In the genomic region with DNA sequence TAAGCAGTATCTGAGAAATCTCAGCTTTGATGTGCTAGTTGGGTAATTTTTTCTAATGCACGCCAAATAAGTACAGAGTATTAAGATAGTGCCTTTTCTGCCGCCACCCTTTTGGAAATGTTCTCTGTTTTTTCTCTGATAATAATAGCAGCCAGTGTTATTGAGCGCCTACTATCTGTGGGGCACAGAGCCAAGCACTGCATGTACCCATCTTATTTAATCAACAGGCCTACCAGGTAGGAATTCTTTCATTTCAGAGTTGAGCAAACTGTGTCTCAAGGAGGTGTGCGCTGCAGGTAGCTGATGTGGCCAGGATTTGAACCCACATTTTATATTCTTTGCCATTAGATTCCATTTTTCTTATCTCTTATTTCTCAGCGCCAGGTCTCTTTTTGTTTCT, we compare ENCODE assay signal across 8 cellular contexts. TPM values are rescaled to one million over a fixed set of nuclear protein-coding genes. Genes with fewer than 3 reads are reported as not detected.
DNase-seq lines count a peak whose midpoint lies in the region; ATAC-seq, FAIRE-seq and TF ChIP-seq lines count a peak whose summit lies in the region.

No MANE protein-coding gene starts in this region.

- intact Hi-C loops in lower lobe of right lung (cut with DNase I) = no loop called here

- WGBS in A549 (ENCODE audit: missing lambda C conversion rate) = 84% methylated on average over 5 of the region's 5 CpGs
- 94% methylated on average over 5 of the region's 5 CpGs for WGBS in HUES64

- H3K9me3 Mint-ChIP-seq in brain = no peaks in the 10 kb centered on the region

- no peak for FAIRE-seq in A549 (lab: Jason Lieb, UNC)

- H3K27ac Mint-ChIP-seq in brain = peak overlapping the region; percentile 62 to 98 (median 86)

- H3K4me1 ChIP-seq in A549 = peaks cover 40% of the 10 kb centered on the region
- H3K4me1 ChIP-seq in HUES64 (ENCODE audit: insufficient read depth, low read length) = peaks cover 14% of the 10 kb centered on the region
- H3K4me1 ChIP-seq in lower lobe of right lung = peaks cover 42% of the 10 kb centered on the region

- peaks cover 5% of the 10 kb centered on the region for H3K27me3 Mint-ChIP-seq in brain

- H3K27me3 ChIP-seq in HUES64 (ENCODE audit: insufficient read depth, low read length) (no peaks in the 10 kb centered on the region), lower lobe of right lung (ENCODE audit: low read depth) (no peaks in the 10 kb centered on the region)

- CTCF ChIA-PET in A549 (lab: Yijun Ruan, JAX) = interaction anchor here (1.3 kb wide), 1 partner anchor 657 kb away, joined by 3 read pairs; no protein-coding TSS in a partner anchor

- TF ChIP-seq CTCF in A549 (IDR thresholded peaks at IDR 0.05) = no peak
- no peak for TF ChIP-seq CTCF in brain (conservative IDR thresholded peaks at IDR 0.05)
- TF ChIP-seq CTCF in lower lobe of right lung (IDR thresholded peaks at IDR 0.05) = no peak

- H3K36me3 Mint-ChIP-seq in brain = peaks cover 44% of the 10 kb centered on the region

- peak overlapping the region; percentile 96 to 100 (median 99) for H3K4me3 Mint-ChIP-seq in brain

- peak overlapping the region; percentile 97 for H3K4me2 ChIP-seq in A549

- H3K27ac ChIP-seq in A549 (no peak overlapping the region), HUES64 (ENCODE audit: low read depth, low read length) (no peak overlapping the region), lower lobe of right lung (peak overlapping the region; percentile 90)

- H3K4me1 Mint-ChIP-seq in brain = peaks cover 49% of the 10 kb centered on the region

- H3K9ac ChIP-seq in HUES64 (ENCODE audit: low read depth, low read length) = peak overlapping the region; percentile 11; the same call in 1 of the 2 replicates

- no peak for DNase-seq in A549 (ENCODE audit: low read depth in 1 of 2, low spot score in 1 of 2)
- DNase-seq in lower lobe of right lung = no peak
- no peak for DNase-seq in NCI-H1436 (lab: John Stamatoyannopoulos, UW)

- no peak for TF ChIP-seq POLR2A in A549 (IDR thresholded peaks at IDR 0.05; ENCODE audit: low read length)

- no peak for TF ChIP-seq EP300 in A549 (IDR thresholded peaks at IDR 0.05)

- H3K9me3 ChIP-seq in A549 (no peaks in the 10 kb centered on the region), HUES64 (ENCODE audit: insufficient read depth, low read depth, low read length) (no peaks in the 10 kb centered on the region), lower lobe of right lung (no peaks in the 10 kb centered on the region)

- TF ChIP-seq RAD21 in A549 (conservative IDR thresholded peaks at IDR 0.05 in 1 of 2, IDR thresholded peaks at IDR 0.05 in 1 of 2) = no peak

- H3K36me3 ChIP-seq in HUES64 (ENCODE audit: insufficient read depth, low read length) = peaks cover 43% of the 10 kb centered on the region
- peaks cover 60% of the 10 kb centered on the region for H3K36me3 ChIP-seq in lower lobe of right lung

- no peak for ATAC-seq in A549
- no peak for ATAC-seq in lower lobe of right lung
- ATAC-seq in HG03025 (IDR thresholded peaks at IDR 0.05; ENCODE audit: low FRiP score, unreplicated experiment) = no peak
- no peak for ATAC-seq in HG03175 (IDR thresholded peaks at IDR 0.05; ENCODE audit: unreplicated experiment)
- ATAC-seq in HG02884 (IDR thresholded peaks at IDR 0.05; ENCODE audit: unreplicated experiment) = no peak

- POLR2A ChIA-PET in A549 (lab: Yijun Ruan, JAX) = interaction anchor here (1.0 kb wide), 1 partner anchor 22 kb away, joined by 3 read pairs; no protein-coding TSS in a partner anchor

- H3K4me3 ChIP-seq in A549 = peak overlapping the region; percentile 93
- H3K4me3 ChIP-seq in HUES64 (ENCODE audit: low read length) = peak overlapping the region; percentile 98
- peak overlapping the region; percentile 85 for H3K4me3 ChIP-seq in lower lobe of right lung

TF ChIP-seq in A549, 52 proteins besides CTCF, POLR2A, EP300 and RAD21:
- TF ChIP-seq NFE2L2 (conservative IDR thresholded peaks at IDR 0.05; ENCODE audit: low read length) = no peak
- no peak for TF ChIP-seq RCOR1 (IDR thresholded peaks at IDR 0.05; ENCODE audit: low read depth, low read length)
- TF ChIP-seq JUNB (IDR thresholded peaks at IDR 0.05) = no peak
- no peak for TF ChIP-seq MYC (IDR thresholded peaks at IDR 0.05; ENCODE audit: borderline replicate concordance, low read length)
- TF ChIP-seq EHMT2 (IDR thresholded peaks at IDR 0.05; ENCODE audit: low read depth) = no peak
- no peak for TF ChIP-seq NR3C1 (IDR thresholded peaks at IDR 0.05)
- no peak for TF ChIP-seq ZSCAN20 (CRISPR knock-in tag; IDR thresholded peaks at IDR 0.05)
- no peak for TF ChIP-seq TP53 (CRISPR knock-in tag; IDR thresholded peaks at IDR 0.05)
TF ChIP-seq in A549: peak in this region for 0.

RNA-seq across cellular contexts. Expression of a gene that starts 1.4 kb away (rescaled TPM):
- polyA plus RNA-seq in A549 (2011; rRNA removed) = 28.0 and 43.7 TPM in 2 replicates
- polyA plus RNA-seq in A549 (2012; cell fraction: cytosol; rRNA removed) = 149 and 176 TPM in 2 replicates
- 110 and 159 TPM in 2 replicates for polyA plus RNA-seq in A549 (2012; cell fraction: nucleus; rRNA removed)
- polyA plus RNA-seq in A549 (2017; fragmentation: RNase III; extraction: RNeasy Plus Mini Kit Qiagen cat#74134 plus additional on column Dnase treatment) = 129 to 139 TPM (median 139 TPM) in 3 replicates
- polyA minus RNA-seq in A549 (2011; rRNA and poly(A)+ RNA removed) = 41.9 and 52.9 TPM in 2 replicates
- polyA plus RNA-seq in HUES64 (2013, experiment 1 of 2) = 83.3 TPM
- polyA plus RNA-seq in HUES64 (2013, experiment 2 of 2) = 87.1 TPM
- 174 TPM for polyA plus RNA-seq in brain (ENCODE audit: insufficient read depth, low read depth, low replicate concordance)
- 105 TPM for total RNA-seq in lower lobe of right lung

RNA-seq across cellular contexts. Expression of a gene that starts 21.5 kb away (rescaled TPM):
- polyA plus RNA-seq in A549 (2011; rRNA removed) = 147 and 157 TPM in 2 replicates
- 498 and 577 TPM in 2 replicates for polyA plus RNA-seq in A549 (2012; cell fraction: cytosol; rRNA removed)
- 800 and 847 TPM in 2 replicates for polyA plus RNA-seq in A549 (2012; cell fraction: nucleus; rRNA removed)
- polyA plus RNA-seq in A549 (2017; fragmentation: RNase III; extraction: RNeasy Plus Mini Kit Qiagen cat#74134 plus additional on column Dnase treatment) = 280 to 302 TPM (median 293 TPM) in 3 replicates
- 154 and 158 TPM in 2 replicates for polyA minus RNA-seq in A549 (2011; rRNA and poly(A)+ RNA removed)
- polyA plus RNA-seq in HUES64 (2013, experiment 1 of 2) = 201 TPM
- polyA plus RNA-seq in HUES64 (2013, experiment 2 of 2) = 158 TPM
- polyA plus RNA-seq in brain (ENCODE audit: insufficient read depth, low read depth, low replicate concordance) = 199 TPM
- total RNA-seq in lower lobe of right lung = 143 TPM

RNA-seq across cellular contexts. Expression of a gene that starts 28.4 kb away (rescaled TPM):
- 5.2 and 5.5 TPM in 2 replicates for polyA plus RNA-seq in A549 (2011; rRNA removed)
- polyA plus RNA-seq in A549 (2012; cell fraction: cytosol; rRNA removed) = 15.3 and 18.3 TPM in 2 replicates
- polyA plus RNA-seq in A549 (2012; cell fraction: nucleus; rRNA removed) = 18.6 and 20.8 TPM in 2 replicates
- 15.7 to 17.6 TPM (median 17.4 TPM) in 3 replicates for polyA plus RNA-seq in A549 (2017; fragmentation: RNase III; extraction: RNeasy Plus Mini Kit Qiagen cat#74134 plus additional on column Dnase treatment)
- 2.3 and 5.7 TPM in 2 replicates for polyA minus RNA-seq in A549 (2011; rRNA and poly(A)+ RNA removed)
- polyA plus RNA-seq in HUES64 (2013, experiment 1 of 2) = 8.7 TPM
- polyA plus RNA-seq in HUES64 (2013, experiment 2 of 2) = 12.6 TPM
- 31.4 TPM for polyA plus RNA-seq in brain (ENCODE audit: insufficient read depth, low read depth, low replicate concordance)
- 11.6 TPM for total RNA-seq in lower lobe of right lung

RNA-seq across cellular contexts. Expression of a gene that starts 32.9 kb away (rescaled TPM):
- 13.9 and 17.1 TPM in 2 replicates for polyA plus RNA-seq in A549 (2011; rRNA removed)
- polyA plus RNA-seq in A549 (2012; cell fraction: cytosol; rRNA removed) = 24.8 and 34.0 TPM in 2 replicates
- polyA plus RNA-seq in A549 (2012; cell fraction: nucleus; rRNA removed) = 24.9 and 37.8 TPM in 2 replicates
- 24.3 to 25.6 TPM (median 24.9 TPM) in 3 replicates for polyA plus RNA-seq in A549 (2017; fragmentation: RNase III; extraction: RNeasy Plus Mini Kit Qiagen cat#74134 plus additional on column Dnase treatment)
- polyA minus RNA-seq in A549 (2011; rRNA and poly(A)+ RNA removed) = 24.8 and 30.6 TPM in 2 replicates
- polyA plus RNA-seq in HUES64 (2013, experiment 1 of 2) = 34.8 TPM
- polyA plus RNA-seq in HUES64 (2013, experiment 2 of 2) = 47.0 TPM
- polyA plus RNA-seq in brain (ENCODE audit: insufficient read depth, low read depth, low replicate concordance) = 24.5 TPM
- 22.7 TPM for total RNA-seq in lower lobe of right lung

RNA-seq across cellular contexts. Expression of a gene that starts 35.6 kb away (rescaled TPM):
- polyA plus RNA-seq in A549 (2011; rRNA removed) = 9.2 and 15.2 TPM in 2 replicates
- polyA plus RNA-seq in A549 (2012; cell fraction: cytosol; rRNA removed) = 31.0 and 40.5 TPM in 2 replicates
- polyA plus RNA-seq in A549 (2012; cell fraction: nucleus; rRNA removed) = 44.9 and 60.4 TPM in 2 replicates
- polyA plus RNA-seq in A549 (2017; fragmentation: RNase III; extraction: RNeasy Plus Mini Kit Qiagen cat#74134 plus additional on column Dnase treatment) = 40.5 to 57.0 TPM (median 52.8 TPM) in 3 replicates
- 14.0 and 15.0 TPM in 2 replicates for polyA minus RNA-seq in A549 (2011; rRNA and poly(A)+ RNA removed)
- polyA plus RNA-seq in HUES64 (2013, experiment 1 of 2) = 15.0 TPM
- polyA plus RNA-seq in HUES64 (2013, experiment 2 of 2) = 21.9 TPM
- 43.5 TPM for polyA plus RNA-seq in brain (ENCODE audit: insufficient read depth, low read depth, low replicate concordance)
- 35.2 TPM for total RNA-seq in lower lobe of right lung
